27 cellular contexts compared by ENCODE assay signal in the genomic region with DNA sequence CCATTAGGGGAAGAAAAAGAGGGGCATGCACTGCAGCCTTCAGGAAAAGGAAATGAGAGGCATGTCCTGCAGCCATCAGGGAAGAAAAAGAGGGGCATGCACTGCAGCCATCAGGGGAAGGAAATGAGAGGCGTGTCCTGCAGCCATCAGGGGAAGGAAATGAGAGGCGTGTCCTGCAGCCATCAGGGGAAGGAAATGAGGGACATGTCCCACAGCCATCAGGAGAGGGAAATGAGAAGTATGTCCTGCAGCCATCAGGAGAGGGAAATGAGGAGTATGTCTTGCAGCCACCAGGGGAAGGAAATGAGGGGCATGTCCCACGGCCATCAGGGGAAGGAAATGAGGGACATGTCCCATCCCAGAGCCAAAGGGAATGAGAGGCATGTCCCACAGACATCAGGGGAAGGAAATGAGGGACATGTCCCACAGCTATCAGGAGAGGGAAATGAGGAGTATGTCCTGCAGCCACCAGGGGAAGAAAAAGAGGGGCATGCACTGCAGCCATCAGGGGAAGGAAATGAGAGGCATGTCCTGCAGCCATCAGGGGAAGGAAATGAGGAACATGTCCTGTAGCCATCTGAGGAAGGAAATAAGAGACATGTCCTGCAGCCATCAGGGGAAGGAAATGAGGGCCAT.
"Had no signal": no experiment of that assay in that cellular context is flagged by ENCODE, and none has a peak within 500 bp of the region (broad histone marks: within the 10 kb centered on the region; RNA-seq: fewer than 3 reads in every experiment).

No MANE protein-coding gene starts in this region.

- H3K36me3 Mint-ChIP-seq: activated CD8-positive, alpha-beta memory T cell treated with anti-CD3 and anti-CD28 coated beads, Interleukin-2, amount 10 ng/mL, durations not matched to agents 7 days and 5 days had no signal

- H3K4me3 Mint-ChIP-seq: activated CD4-positive, alpha-beta memory T cell treated with anti-CD3 and anti-CD28 coated beads for 36 hours; activated CD8-positive, alpha-beta memory T cell treated with anti-CD3 and anti-CD28 coated beads, Interleukin-2, amount 10 ng/mL, durations not matched to agents 7 days and 5 days; activated CD8-positive, alpha-beta T cell treated with anti-CD3 and anti-CD28 coated beads, Interleukin-2, amount 10 ng/mL, durations not matched to agents 7 days and 5 days; activated naive CD4-positive, alpha-beta T cell treated with anti-CD3 and anti-CD28 coated beads for 36 hours; activated naive CD8-positive, alpha-beta T cell; activated T-helper 1 cell treated with anti-CD3 and anti-CD28 coated beads, Interleukin-12 subunit alpha, Interleukin-12 subunit beta, Interleukin-2, Interleukin-4 antibody, amounts not matched to agents 30 ng/mL and 10 ng/mL and 1 ng/mL, durations not matched to agents 14 hours and 24 hours and 36 hours; effector memory CD8-positive, alpha-beta T cell; WTC11 had no signal

- H3K27ac Mint-ChIP-seq: activated CD4-positive, alpha-beta memory T cell treated with anti-CD3 and anti-CD28 coated beads for 36 hours; activated CD8-positive, alpha-beta memory T cell treated with anti-CD3 and anti-CD28 coated beads, Interleukin-2, amount 10 ng/mL, durations not matched to agents 7 days and 5 days; activated CD8-positive, alpha-beta T cell treated with anti-CD3 and anti-CD28 coated beads, Interleukin-2, amount 10 ng/mL, durations not matched to agents 7 days and 5 days; activated naive CD4-positive, alpha-beta T cell treated with anti-CD3 and anti-CD28 coated beads for 36 hours; activated naive CD8-positive, alpha-beta T cell; activated T-helper 1 cell treated with anti-CD3 and anti-CD28 coated beads, Interleukin-12 subunit alpha, Interleukin-12 subunit beta, Interleukin-2, Interleukin-4 antibody, amounts not matched to agents 30 ng/mL and 10 ng/mL and 1 ng/mL, durations not matched to agents 14 hours and 24 hours and 36 hours; activated T-helper 2 cell treated with anti-CD3 and anti-CD28 coated beads, Interferon-gamma antibody, Interleukin-2, Interleukin-4, amounts not matched to agents 10 μg/mL and 5 μg/mL and 100 μg/mL, durations not matched to agents 14 hours and 24 hours and 36 hours; effector memory CD8-positive, alpha-beta T cell; WTC11 had no signal

- H3K4me1 ChIP-seq: heart left ventricle had no signal

- H3K4me1 Mint-ChIP-seq: activated CD8-positive, alpha-beta memory T cell treated with anti-CD3 and anti-CD28 coated beads, Interleukin-2, amount 10 ng/mL, durations not matched to agents 7 days and 5 days had no signal

- H3K27me3 ChIP-seq: brain microvascular endothelial cell had no signal

- H3K36me3 ChIP-seq: brain microvascular endothelial cell, heart left ventricle had no signal

- H3K27ac ChIP-seq: brain microvascular endothelial cell, epithelial cell of prostate, heart left ventricle, VCaP had no signal

- H3K4me3 ChIP-seq: heart left ventricle had no signal

- ATAC-seq: activated CD8-positive, alpha-beta memory T cell treated with anti-CD3 and anti-CD28 coated beads, Interleukin-2, amount 10 ng/mL, durations not matched to agents 7 days and 5 days; activated CD8-positive, alpha-beta T cell treated with anti-CD3 and anti-CD28 coated beads, Interleukin-2, amount 10 ng/mL, durations not matched to agents 7 days and 5 days; effector memory CD8-positive, alpha-beta T cell; heart left ventricle; WTC11 had no signal

- DNase-seq: activated CD4-positive, alpha-beta memory T cell treated with anti-CD3 and anti-CD28 coated beads for 36 hours; activated CD4-positive, alpha-beta T cell treated with anti-CD3 and anti-CD28 coated beads for 48 hours; activated CD8-positive, alpha-beta memory T cell treated with anti-CD3 and anti-CD28 coated beads, Interleukin-2, amount 10 ng/mL, durations not matched to agents 7 days and 5 days; activated CD8-positive, alpha-beta memory T cell treated with anti-CD3 and anti-CD28 coated beads, Interleukin-2, amount 50 U/mL, for 4 hours; activated CD8-positive, alpha-beta T cell treated with anti-CD3 and anti-CD28 coated beads, Interleukin-2, amount 10 ng/mL, durations not matched to agents 7 days and 5 days; activated effector memory CD4-positive, alpha-beta T cell treated with anti-CD3 and anti-CD28 coated beads, Interleukin-2, amount 50 U/mL, for 16 hours; activated naive CD4-positive, alpha-beta T cell treated with anti-CD3 and anti-CD28 coated beads for 36 hours; activated T-cell treated with anti-CD3 and anti-CD28 coated beads, Interleukin-2, amount 50 U/mL, for 1 hour; activated T-cell treated with anti-CD3 and anti-CD28 coated beads, Interleukin-2, amount 50 U/mL, for 48 hours; amniotic stem cell; anterior cingulate cortex; brain microvascular endothelial cell; caudate nucleus; cortex of kidney; dermis blood vessel endothelial cell; effector CD4-positive, alpha-beta T cell; effector memory CD8-positive, alpha-beta T cell; foreskin fibroblast; glutamatergic neuron; heart left ventricle; T-helper 2 cell had no signal
